In genomic region chr14:100201701-100202100, GRCh38 we compare ENCODE assay signal across 26 cellular contexts. TPM values are rescaled to one million over a fixed set of nuclear protein-coding genes. Genes with fewer than 3 reads are reported as not detected.
DNase-seq lines count a peak whose midpoint lies in the region; ATAC-seq and TF ChIP-seq lines count a peak whose summit lies in the region.
"Had no signal": no experiment of that assay in that cellular context is flagged by ENCODE, and none has a peak within 500 bp of the region (broad histone marks: within the 10 kb centered on the region; RNA-seq: fewer than 3 reads in every experiment).

No MANE protein-coding gene starts in this region.

- DNase-seq in NCI-H748 (lab: John Stamatoyannopoulos, UW; ENCODE audit: unreplicated experiment) (peak; percentile 39), NCI-H748 treated with DMSO at 0.1 percent for 48 hours (lab: John Stamatoyannopoulos, UW) (no peak), DMS53 treated with DMSO at 0.1 percent for 48 hours (lab: John Stamatoyannopoulos, UW; ENCODE audit: unreplicated experiment) (peak; percentile 38), NCI-H510A treated with DMSO at 0.1 percent for 48 hours (lab: John Stamatoyannopoulos, UW) (peak; percentile 72), osteoblast (ENCODE audit: insufficient read length, low spot score, missing footprints) (peak; percentile 34), chondrocyte (ENCODE audit: low spot score) (no peak)
- DNase-seq: BE2C; CD4-positive, CD25-positive, alpha-beta regulatory T cell; DMS 273 treated with DMSO at 0.1 percent for 48 hours; GDM1; GOT3; HCEC 1CT; KG1; NCI-H1092; NCI-H1436; NCI-H187 treated with DMSO at 0.1 percent for 48 hours; NCI-H2227 treated with DMSO at 0.1 percent for 48 hours; NCI-H526; NK-92 treated with Interleukin-12 subunit alpha and Interleukin-12 subunit beta, amount 100 ng/mL, for 24 hours; Peyer's patch; T-helper 1 cell had no signal

- H2AFZ ChIP-seq in osteoblast (ENCODE audit: low read length), result no peak overlapping the region

- no peaks in the 10 kb centered on the region for H3K27me3 ChIP-seq in osteoblast (ENCODE audit: insufficient read depth, low read length)
- H3K27me3 ChIP-seq: BE2C, Peyer's patch, SJSA1 had no signal

- no peaks in the 10 kb centered on the region for H3K79me2 ChIP-seq in osteoblast (ENCODE audit: insufficient read depth, low read length)

- no peaks in the 10 kb centered on the region for H3K4me1 ChIP-seq in osteoblast (ENCODE audit: insufficient read depth, low read length)
- H3K4me1 ChIP-seq: BE2C, Peyer's patch, SJSA1 had no signal

- H3K4me3 Mint-ChIP-seq in chondrocyte (ENCODE audit: unreplicated experiment), result no peak overlapping the region
- H3K4me3 Mint-ChIP-seq: CD4-positive, CD25-positive, alpha-beta regulatory T cell had no signal

- no peaks in the 10 kb centered on the region for H3K4me1 Mint-ChIP-seq in chondrocyte (ENCODE audit: low read depth)
- H3K4me1 Mint-ChIP-seq: CD4-positive, CD25-positive, alpha-beta regulatory T cell had no signal

- no peak overlapping the region for H3K27ac ChIP-seq in osteoblast (ENCODE audit: low read depth, low read length)
- H3K27ac ChIP-seq: Peyer's patch, SJSA1 had no signal

- no peaks in the 10 kb centered on the region for H3K36me3 Mint-ChIP-seq in chondrocyte (ENCODE audit: low read depth)
- H3K36me3 Mint-ChIP-seq: CD4-positive, CD25-positive, alpha-beta regulatory T cell had no signal

- H3K36me3 ChIP-seq in osteoblast (ENCODE audit: insufficient read depth, low read length), result no peaks in the 10 kb centered on the region
- H3K36me3 ChIP-seq: BE2C, Peyer's patch, SJSA1 had no signal

- H3K9me3 Mint-ChIP-seq in chondrocyte (ENCODE audit: low read depth), result no peaks in the 10 kb centered on the region
- H3K9me3 Mint-ChIP-seq: CD4-positive, CD25-positive, alpha-beta regulatory T cell had no signal

- H3K4me3 ChIP-seq in osteoblast (ENCODE audit: insufficient read depth, low read length), result no peak overlapping the region
- H3K4me3 ChIP-seq: Peyer's patch, SJSA1 had no signal

- H3K27me3 Mint-ChIP-seq in chondrocyte (ENCODE audit: low read depth), result no peaks in the 10 kb centered on the region

- H3K27ac Mint-ChIP-seq in chondrocyte (ENCODE audit: unreplicated experiment), result no peak overlapping the region
- H3K27ac Mint-ChIP-seq: CD4-positive, CD25-positive, alpha-beta regulatory T cell had no signal

- no peaks in the 10 kb centered on the region for H3K9me3 ChIP-seq in osteoblast (ENCODE audit: low read depth, low read length)
- H3K9me3 ChIP-seq: BE2C, Caco-2, Peyer's patch, SJSA1 had no signal

- TF ChIP-seq CTCF in osteoblast (IDR thresholded peaks at IDR 0.05; ENCODE audit: extremely low read depth, low read depth, low read length), result no peak
- TF ChIP-seq CTCF in chondrocyte (IDR thresholded peaks at IDR 0.05), result no peak

- no peaks in the 10 kb centered on the region for H4K20me1 ChIP-seq in osteoblast (ENCODE audit: insufficient read depth, low read length)

- no peak for ATAC-seq in GM21381 (IDR thresholded peaks at IDR 0.05; ENCODE audit: unreplicated experiment)

- no peak overlapping the region for H3K4me2 ChIP-seq in osteoblast (ENCODE audit: insufficient read depth, low read length)

RNA-seq across cellular contexts. Expression of gene YY1, which starts 37.2 kb away (rescaled TPM):
- 45.2 and 47.1 TPM in 2 replicates for total RNA-seq in osteoblast
- total RNA-seq in chondrocyte, result 69.8 to 72.8 TPM (median 70.0 TPM) in 3 replicates

RNA-seq across cellular contexts. Expression of gene DEGS2, which starts 42.3 kb away (rescaled TPM):
- 0.29 and 0.36 TPM in 2 replicates for total RNA-seq in osteoblast
- total RNA-seq in chondrocyte, result 0.17 to 0.36 TPM in 2 of 3 replicates, not detected in the other
- total RNA-seq: A673; CD4-positive, CD25-positive, alpha-beta regulatory T cell; HT1080; SJSA1 had no signal

Comparison
In these comparisons a context has a peak if more than half of its experiments do, and no peak if none do; other contexts are left out.
1. DNase-seq: peak in NCI-H748 (single experiment), DMS53 treated with DMSO at 0.1 percent for 48 hours (single experiment), NCI-H510A treated with DMSO at 0.1 percent for 48 hours (single experiment) and osteoblast (single experiment); none in NCI-H748 treated with DMSO at 0.1 percent for 48 hours (single experiment) and chondrocyte (single experiment).